Comparison of ENCODE assay signal across 16 cellular contexts in genomic region chr5:62607615-62608014, GRCh38. TPM values are rescaled to one million over a fixed set of nuclear protein-coding genes. Genes with fewer than 3 reads are reported as not detected.
"Had no signal": no experiment of that assay in that cellular context is flagged by ENCODE, and none has a peak within 500 bp of the region (broad histone marks: within the 10 kb centered on the region; RNA-seq: fewer than 3 reads in every experiment).

No MANE protein-coding gene starts in this region.

- H3K27me3 Mint-ChIP-seq: memory B cell had no signal

- H3K9me3 Mint-ChIP-seq: memory B cell had no signal

- ATAC-seq: foreskin keratinocyte, gastroesophageal sphincter, heart left ventricle, left lung, left ventricle myocardium superior, lower lobe of right lung had no signal

- DNase-seq: dermis blood vessel endothelial cell; dorsolateral prefrontal cortex; effector CD4-positive, alpha-beta T cell; effector memory CD4-positive, alpha-beta T cell; foreskin keratinocyte; heart left ventricle; hypothalamus; left cardiac atrium; left lung; left ventricle myocardium superior; lower lobe of right lung; mesendoderm; midbrain had no signal

- H3K4me1 Mint-ChIP-seq: memory B cell had no signal

- H3K4me3 Mint-ChIP-seq: memory B cell had no signal

- H3K27ac Mint-ChIP-seq: memory B cell had no signal

RNA-seq across cellular contexts. Expression of gene LRRC70, which starts 29.0 kb away (rescaled TPM):
- total RNA-seq: epithelial cell of proximal tubule had no signal
